In the genomic region with DNA sequence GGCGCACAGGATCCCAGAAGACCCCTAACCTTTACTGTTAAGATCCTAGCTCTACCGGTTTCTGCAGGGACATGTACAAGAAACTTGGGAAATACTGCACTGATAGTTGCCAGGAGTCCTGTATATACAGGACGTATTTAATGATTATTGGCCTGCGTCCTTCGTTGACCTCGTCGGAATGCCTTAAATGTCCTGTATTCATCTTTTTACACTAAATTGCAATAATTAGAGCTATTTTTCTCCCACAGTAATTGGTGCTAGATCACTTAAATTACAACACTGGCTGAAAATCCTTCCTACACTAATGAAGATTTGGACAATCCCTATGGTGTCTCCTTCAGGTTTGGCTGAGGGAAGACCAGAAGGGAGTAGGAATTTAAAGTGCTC, we compare ENCODE assay signal across 1 cellular context.
A peak's percentile ranks its signal among the peaks of the same experiment; 100 is the strongest.
TF ChIP-seq lines count a peak whose summit lies in the region.

No MANE protein-coding gene starts in this region.

TF ChIP-seq in K562, 482 proteins besides CTCF, POLR2A, EP300 and RAD21 (continued from another document):
- TF ChIP-seq, protein P1, sequence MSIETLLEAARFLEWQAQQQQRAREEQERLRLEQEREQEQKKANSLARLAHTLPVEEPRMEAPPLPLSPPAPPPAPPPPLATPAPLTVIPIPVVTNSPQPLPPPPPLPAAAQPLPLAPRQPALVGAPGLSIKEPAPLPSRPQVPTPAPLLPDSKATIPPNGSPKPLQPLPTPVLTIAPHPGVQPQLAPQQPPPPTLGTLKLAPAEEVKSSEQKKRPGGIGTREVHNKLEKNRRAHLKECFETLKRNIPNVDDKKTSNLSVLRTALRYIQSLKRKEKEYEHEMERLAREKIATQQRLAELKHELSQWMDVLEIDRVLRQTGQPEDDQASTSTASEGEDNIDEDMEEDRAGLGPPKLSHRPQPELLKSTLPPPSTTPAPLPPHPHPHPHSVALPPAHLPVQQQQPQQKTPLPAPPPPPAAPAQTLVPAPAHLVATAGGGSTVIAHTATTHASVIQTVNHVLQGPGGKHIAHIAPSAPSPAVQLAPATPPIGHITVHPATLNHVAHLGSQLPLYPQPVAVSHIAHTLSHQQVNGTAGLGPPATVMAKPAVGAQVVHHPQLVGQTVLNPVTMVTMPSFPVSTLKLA (conservative IDR thresholded peaks at IDR 0.05): 0 out of 4 replicates have a peak, but pooled peaks of 1 of the 2 experiments have one; percentile 6
- no peak for TF ChIP-seq TFE3 (CRISPR knock-in tag; IDR thresholded peaks at IDR 0.05)
- TF ChIP-seq, protein P2, sequence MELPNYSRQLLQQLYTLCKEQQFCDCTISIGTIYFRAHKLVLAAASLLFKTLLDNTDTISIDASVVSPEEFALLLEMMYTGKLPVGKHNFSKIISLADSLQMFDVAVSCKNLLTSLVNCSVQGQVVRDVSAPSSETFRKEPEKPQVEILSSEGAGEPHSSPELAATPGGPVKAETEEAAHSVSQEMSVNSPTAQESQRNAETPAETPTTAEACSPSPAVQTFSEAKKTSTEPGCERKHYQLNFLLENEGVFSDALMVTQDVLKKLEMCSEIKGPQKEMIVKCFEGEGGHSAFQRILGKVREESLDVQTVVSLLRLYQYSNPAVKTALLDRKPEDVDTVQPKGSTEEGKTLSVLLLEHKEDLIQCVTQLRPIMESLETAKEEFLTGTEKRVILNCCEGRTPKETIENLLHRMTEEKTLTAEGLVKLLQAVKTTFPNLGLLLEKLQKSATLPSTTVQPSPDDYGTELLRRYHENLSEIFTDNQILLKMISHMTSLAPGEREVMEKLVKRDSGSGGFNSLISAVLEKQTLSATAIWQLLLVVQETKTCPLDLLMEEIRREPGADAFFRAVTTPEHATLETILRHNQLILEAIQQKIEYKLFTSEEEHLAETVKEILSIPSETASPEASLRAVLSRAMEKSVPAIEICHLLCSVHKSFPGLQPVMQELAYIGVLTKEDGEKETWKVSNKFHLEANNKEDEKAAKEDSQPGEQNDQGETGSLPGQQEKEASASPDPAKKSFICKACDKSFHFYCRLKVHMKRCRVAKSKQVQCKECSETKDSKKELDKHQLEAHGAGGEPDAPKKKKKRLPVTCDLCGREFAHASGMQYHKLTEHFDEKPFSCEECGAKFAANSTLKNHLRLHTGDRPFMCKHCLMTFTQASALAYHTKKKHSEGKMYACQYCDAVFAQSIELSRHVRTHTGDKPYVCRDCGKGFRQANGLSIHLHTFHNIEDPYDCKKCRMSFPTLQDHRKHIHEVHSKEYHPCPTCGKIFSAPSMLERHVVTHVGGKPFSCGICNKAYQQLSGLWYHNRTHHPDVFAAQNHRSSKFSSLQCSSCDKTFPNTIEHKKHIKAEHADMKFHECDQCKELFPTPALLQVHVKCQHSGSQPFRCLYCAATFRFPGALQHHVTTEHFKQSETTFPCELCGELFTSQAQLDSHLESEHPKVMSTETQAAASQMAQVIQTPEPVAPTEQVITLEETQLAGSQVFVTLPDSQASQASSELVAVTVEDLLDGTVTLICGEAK (IDR thresholded peaks at IDR 0.05): 0 out of 2 replicates have a peak, but pooled peaks have one; percentile 33
- TF ChIP-seq, protein P2 (CRISPR knock-in tag; IDR thresholded peaks at IDR 0.05): no peak
- TF ChIP-seq ZNF174 (CRISPR knock-in tag; IDR thresholded peaks at IDR 0.05): no peak
- TF ChIP-seq, protein P3, sequence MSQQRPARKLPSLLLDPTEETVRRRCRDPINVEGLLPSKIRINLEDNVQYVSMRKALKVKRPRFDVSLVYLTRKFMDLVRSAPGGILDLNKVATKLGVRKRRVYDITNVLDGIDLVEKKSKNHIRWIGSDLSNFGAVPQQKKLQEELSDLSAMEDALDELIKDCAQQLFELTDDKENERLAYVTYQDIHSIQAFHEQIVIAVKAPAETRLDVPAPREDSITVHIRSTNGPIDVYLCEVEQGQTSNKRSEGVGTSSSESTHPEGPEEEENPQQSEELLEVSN (IDR thresholded peaks at IDR 0.05; ENCODE audit: borderline replicate concordance in 1 of 2, extremely low read depth in 1 of 2, insufficient read depth in 1 of 2, insufficient read length in 1 of 2, low read depth in 1 of 2, low read length in 1 of 2, poor library complexity in 1 of 2, severe bottlenecking in 1 of 2): no peak
- no peak for TF ChIP-seq FOXK1 (CRISPR knock-in tag; IDR thresholded peaks at IDR 0.05; ENCODE audit: borderline replicate concordance)
- TF ChIP-seq KHSRP (IDR thresholded peaks at IDR 0.05): no peak
- no peak for TF ChIP-seq PHB2 (IDR thresholded peaks at IDR 0.05; ENCODE audit: low read depth)
TF ChIP-seq in K562: peak in this region for 5.
